20 cellular contexts compared by ENCODE assay signal in the genomic region with DNA sequence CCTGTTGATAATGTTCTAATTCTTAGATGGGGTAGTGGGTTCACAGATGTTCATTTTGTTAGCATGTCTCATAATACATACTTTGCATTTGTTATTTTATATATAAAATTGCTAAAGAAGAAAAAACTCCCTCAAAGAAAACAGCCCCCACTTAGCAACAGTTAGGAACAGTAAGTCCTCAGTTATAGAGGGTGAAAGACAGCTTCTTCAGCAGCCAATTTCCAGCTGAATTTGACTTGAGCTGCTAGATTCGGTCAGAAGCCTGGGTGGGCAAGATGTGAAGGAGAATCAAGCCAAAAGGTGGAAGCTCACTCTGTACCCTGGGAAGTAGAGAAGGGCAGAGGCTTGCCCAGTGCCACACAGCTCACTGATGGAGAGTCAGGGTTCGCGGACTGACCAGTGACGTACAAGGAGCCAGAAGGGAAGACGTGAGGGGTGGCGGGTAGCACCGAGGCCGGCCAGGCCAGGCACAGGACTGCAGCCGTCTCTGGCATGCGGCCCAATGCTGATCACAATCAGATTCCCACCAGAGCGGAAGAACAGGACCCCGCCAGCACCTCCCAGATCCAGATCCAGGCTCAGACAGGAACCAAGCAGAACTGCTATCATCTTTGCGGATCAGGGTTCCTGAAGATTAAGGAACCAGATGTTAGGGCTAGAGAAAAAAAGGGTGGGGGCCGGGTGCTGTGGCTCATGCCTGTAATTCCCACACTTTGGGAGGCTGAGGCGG. TPM values are rescaled to one million over a fixed set of nuclear protein-coding genes. Genes with fewer than 3 reads are reported as not detected.
DNase-seq lines count a peak whose midpoint lies in the region; ATAC-seq and TF ChIP-seq lines count a peak whose summit lies in the region.
"Had no signal": no experiment of that assay in that cellular context is flagged by ENCODE, and none has a peak within 500 bp of the region (broad histone marks: within the 10 kb centered on the region; RNA-seq: fewer than 3 reads in every experiment).

No MANE protein-coding gene starts in this region.

- no peak for TF ChIP-seq CTCF in BE2C (IDR thresholded peaks at IDR 0.05; ENCODE audit: low read depth, low read length)
- no peak for TF ChIP-seq CTCF in right atrium auricular region (IDR thresholded peaks at IDR 0.05)
- no peak for TF ChIP-seq CTCF in osteoblast (IDR thresholded peaks at IDR 0.05; ENCODE audit: extremely low read depth, low read depth, low read length)

- no peaks in the 10 kb centered on the region for H3K79me2 ChIP-seq in osteoblast (ENCODE audit: insufficient read depth, low read length)

- H3K36me3 ChIP-seq in BE2C: no peaks in the 10 kb centered on the region
- no peaks in the 10 kb centered on the region for H3K36me3 ChIP-seq in right atrium auricular region
- H3K36me3 ChIP-seq in osteoblast (ENCODE audit: insufficient read depth, low read length): no peaks in the 10 kb centered on the region
- H3K36me3 ChIP-seq: vagina had no signal

- H3K4me3 ChIP-seq in BE2C (ENCODE audit: low read depth, low read length): no peak overlapping the region
- no peak overlapping the region for H3K4me3 ChIP-seq in right atrium auricular region
- no peak overlapping the region for H3K4me3 ChIP-seq in osteoblast (ENCODE audit: insufficient read depth, low read length)
- H3K4me3 ChIP-seq: vagina had no signal

- H3K9me3 ChIP-seq in BE2C (no peaks in the 10 kb centered on the region), right atrium auricular region (no peaks in the 10 kb centered on the region), osteoblast (ENCODE audit: low read depth, low read length) (no peaks in the 10 kb centered on the region)
- H3K9me3 ChIP-seq: vagina had no signal

- no peaks in the 10 kb centered on the region for H4K20me1 ChIP-seq in osteoblast (ENCODE audit: insufficient read depth, low read length)

- H3K4me1 ChIP-seq in BE2C (peaks cover 6% of the 10 kb centered on the region; the same call in 1 of the 2 replicates), right atrium auricular region (peaks cover 0 to 3% of the 10 kb centered on the region in 2 donors), osteoblast (ENCODE audit: insufficient read depth, low read length) (no peaks in the 10 kb centered on the region)
- H3K4me1 ChIP-seq: vagina had no signal

- peak overlapping the region; percentile 41 for H2AFZ ChIP-seq in osteoblast (ENCODE audit: low read length)

- no peak for ATAC-seq in GM21529 (IDR thresholded peaks at IDR 0.05; ENCODE audit: unreplicated experiment)

- H3K27me3 ChIP-seq in BE2C: no peaks in the 10 kb centered on the region
- no peaks in the 10 kb centered on the region for H3K27me3 ChIP-seq in right atrium auricular region
- H3K27me3 ChIP-seq in osteoblast (ENCODE audit: insufficient read depth, low read length): no peaks in the 10 kb centered on the region
- H3K27me3 ChIP-seq: vagina had no signal

- H3K27ac ChIP-seq in caudate nucleus (ENCODE audit: low read depth, low read length): peak overlapping the region; percentile 62
- H3K27ac ChIP-seq in right atrium auricular region: peak overlapping the region; percentile 44 to 53
- H3K27ac ChIP-seq in osteoblast (ENCODE audit: low read depth, low read length): no peak overlapping the region
- H3K27ac ChIP-seq: vagina had no signal

- no peak overlapping the region for H3K4me2 ChIP-seq in osteoblast (ENCODE audit: insufficient read depth, low read length)

- peak; percentile 88 for DNase-seq in BE2C
- DNase-seq in caudate nucleus (lab: John Stamatoyannopoulos, UW): peak in 2 of 61 donors; percentile 7 to 20
- peak; percentile 67 for DNase-seq in right atrium auricular region (ENCODE audit: low spot score)
- DNase-seq in osteoblast (ENCODE audit: insufficient read length, low spot score, missing footprints): no peak
- DNase-seq in NCI-H2081 (lab: John Stamatoyannopoulos, UW): no peak
- DNase-seq in NCI-H345 treated with DMSO at 0.1 percent for 48 hours (lab: John Stamatoyannopoulos, UW; ENCODE audit: unreplicated experiment): no peak
- no peak for DNase-seq in NCI-H1417 treated with DMSO at 0.1 percent for 48 hours (lab: John Stamatoyannopoulos, UW)
- DNase-seq: activated CD4-positive, alpha-beta T cell treated with anti-CD3 and anti-CD28 coated beads for 48 hours; activated CD8-positive, alpha-beta memory T cell treated with anti-CD3 and anti-CD28 coated beads, Interleukin-2, amount 50 U/mL, for 48 hours; activated gamma-delta T cell treated with Interleukin-2 at 50 U/mL for 16 hours; CD4-positive, alpha-beta memory T cell; cortex of kidney; glutamatergic neuron; NCI-H1105 treated with DMSO at 0.1 percent for 48 hours; NK-92 treated with Interleukin-12 subunit alpha and Interleukin-12 subunit beta, amount 100 ng/mL, for 24 hours; SHP77; stimulated activated CD4-positive, alpha-beta T cell treated with anti-CD3 and anti-CD28 coated beads, Interleukin-12 subunit alpha, Interleukin-12 subunit beta, amount 100 ng/mL, for 4 hours; stimulated activated naive CD4-positive, alpha-beta T cell treated with Interleukin-2 at 50 U/mL for 16 hours had no signal

RNA-seq across cellular contexts. Expression of gene VWF, which starts 30.4 kb away (rescaled TPM):
- not detected for polyA plus RNA-seq in BE2C (2012; ENCODE audit: insufficient read depth, insufficient read length, low read depth)
- total RNA-seq in right atrium auricular region: 100 to 1,000 TPM; 189 to 331 TPM
- total RNA-seq in osteoblast: 0.29 and 0.72 TPM in 2 replicates

RNA-seq across cellular contexts. Expression of gene CD9, which starts 45.3 kb away (rescaled TPM):
- 26.6 TPM for polyA plus RNA-seq in BE2C (2012; ENCODE audit: insufficient read depth, insufficient read length, low read depth)
- 100 to 1,000 TPM; 126 to 230 TPM for total RNA-seq in right atrium auricular region
- total RNA-seq in osteoblast: 19.4 and 34.4 TPM in 2 replicates

Comparison
In these comparisons a context has a peak if more than half of its experiments do, and no peak if none do; other contexts are left out.
1. DNase-seq: peak in BE2C (single experiment) and right atrium auricular region (single experiment); none in osteoblast (single experiment), NCI-H2081 (0 of 2), NCI-H345 treated with DMSO at 0.1 percent for 48 hours (single experiment) and NCI-H1417 treated with DMSO at 0.1 percent for 48 hours (single experiment).
2. RNA of gene VWF, which starts 30.4 kb away (total RNA-seq): 189 to 331 TPM in right atrium auricular region; 0.29 to 0.72 TPM in osteoblast; every median in the first group is over 100 times any median in the second.